Comparison of ENCODE assay signal across 16 cellular contexts in the genomic region with DNA sequence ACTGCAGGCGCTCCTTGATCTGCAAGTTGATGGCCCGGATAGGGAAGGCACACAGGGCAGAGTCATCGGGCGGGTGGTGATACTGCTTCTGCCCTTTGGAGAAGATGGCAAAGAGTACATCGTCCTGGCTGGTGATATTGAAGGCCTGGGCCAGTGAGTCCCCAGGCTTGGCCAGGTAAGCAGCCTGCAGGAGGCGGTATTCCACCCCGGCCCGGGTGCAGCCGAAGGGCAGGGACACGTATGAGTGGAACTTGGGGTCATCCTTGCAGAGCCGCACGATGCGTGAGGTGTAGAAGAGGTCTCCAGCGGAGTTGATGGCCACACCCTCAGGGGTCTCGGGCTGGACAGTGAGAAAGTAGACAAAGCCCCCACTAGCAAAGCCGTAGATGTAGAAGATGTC. TPM values are rescaled to one million over a fixed set of nuclear protein-coding genes. Genes with fewer than 3 reads are reported as not detected.
A peak's percentile ranks its signal among the peaks of the same experiment; 100 is the strongest.
DNase-seq lines count a peak whose midpoint lies in the region; ATAC-seq and TF ChIP-seq lines count a peak whose summit lies in the region.
"Had no signal": no experiment of that assay in that cellular context is flagged by ENCODE, and none has a peak within 500 bp of the region (broad histone marks: within the 10 kb centered on the region; RNA-seq: fewer than 3 reads in every experiment).

No MANE protein-coding gene starts in this region.

- no peak overlapping the region for H2AK5ac ChIP-seq in H9 (ENCODE audit: insufficient read length, low read length)

- H3K23ac ChIP-seq in H9 (ENCODE audit: insufficient read length, low read depth, low read length), result no peak overlapping the region

- intact Hi-C loops in lower lobe of right lung (cut with DNase I), result no loop called here
- intact Hi-C loops in tibial artery (cut with DNase I; ENCODE audit: low total_unique reads), result no loop called here

- H3K27ac ChIP-seq in H9 (ENCODE audit: insufficient read length, low read depth, low read length) (no peak overlapping the region), WERI-Rb-1 (no peak overlapping the region), lower lobe of right lung (peak overlapping the region; percentile 11), tibial artery (peak overlapping the region; percentile 79 to 82), substantia nigra (ENCODE audit: low read depth, low read length, poor library complexity, severe bottlenecking) (no peak overlapping the region)
- H3K27ac ChIP-seq: SJCRH30 had no signal

- H3K9me3 Mint-ChIP-seq in H9, result no peaks in the 10 kb centered on the region; a peak in 1 of 5 replicates
- H3K9me3 Mint-ChIP-seq: CD4-positive, alpha-beta T cell had no signal

- no peaks in the 10 kb centered on the region for H3K79me1 ChIP-seq in H9 (ENCODE audit: insufficient read depth, low read depth, low read length, poor library complexity, severe bottlenecking)

- no peak for DNase-seq in H9
- DNase-seq in WERI-Rb-1, result no peak
- DNase-seq in lower lobe of right lung, result no peak
- DNase-seq in tibial artery, result no peak
- no peak for DNase-seq in MV-4-11 (lab: John Stamatoyannopoulos, UW)
- no peak for DNase-seq in substantia nigra (lab: John Stamatoyannopoulos, UW)
- DNase-seq: CD4-positive, alpha-beta T cell; DMS53; NCI-H1436; NCI-H2029; NCI-H748 treated with DMSO at 0.1 percent for 48 hours; RPMI8226; SJCRH30 had no signal

- H3K27me3 ChIP-seq in H9 (ENCODE audit: insufficient read depth, low read length) (no peaks in the 10 kb centered on the region), WERI-Rb-1 (ENCODE audit: insufficient read depth, low read depth, severe bottlenecking) (no peaks in the 10 kb centered on the region), lower lobe of right lung (ENCODE audit: low read depth) (no peaks in the 10 kb centered on the region), tibial artery (no peaks in the 10 kb centered on the region)
- H3K27me3 ChIP-seq: SJCRH30 had no signal

- no peaks in the 10 kb centered on the region for H3K4me1 ChIP-seq in H9 (ENCODE audit: insufficient read depth, low read length)
- peaks cover 89% of the 10 kb centered on the region for H3K4me1 ChIP-seq in lower lobe of right lung
- H3K4me1 ChIP-seq in tibial artery, result peaks cover 0 to 77% (median 54%) of the 10 kb centered on the region in 4 donors

- H2BK15ac ChIP-seq in H9 (ENCODE audit: low read depth, low read length), result no peak overlapping the region

- no peak overlapping the region for H3K56ac ChIP-seq in H9 (ENCODE audit: insufficient read length, low read depth, low read length)

- H4K20me1 ChIP-seq in H9 (ENCODE audit: control insufficient read depth, insufficient read depth, insufficient read length), result no peaks in the 10 kb centered on the region

- no peak overlapping the region for H3T11ph ChIP-seq in H9 (ENCODE audit: low read length)

- no peak overlapping the region for H2BK20ac ChIP-seq in H9 (ENCODE audit: low read depth, low read length, poor library complexity, severe bottlenecking)

- H3K36me3 ChIP-seq in WERI-Rb-1, result peaks cover 31% of the 10 kb centered on the region
- H3K36me3 ChIP-seq in lower lobe of right lung, result peaks cover 31% of the 10 kb centered on the region
- H3K36me3 ChIP-seq in tibial artery, result peaks cover 20 to 32% (median 32%) of the 10 kb centered on the region in 3 donors

- H3K4me3 ChIP-seq in WERI-Rb-1 (ENCODE audit: low read depth, low read length) (no peak overlapping the region), lower lobe of right lung (no peak overlapping the region), tibial artery (no peak overlapping the region)
- H3K4me3 ChIP-seq: SJCRH30 had no signal

- H3K4ac ChIP-seq in H9 (ENCODE audit: low read depth, low read length), result no peak overlapping the region

- no peak overlapping the region for H3K14ac ChIP-seq in H9 (ENCODE audit: insufficient read depth, low read length)

- H3K23me2 ChIP-seq in H9 (ENCODE audit: insufficient read length, low read depth, low read length, poor library complexity, severe bottlenecking), result no peaks in the 10 kb centered on the region

- no peak overlapping the region for H4K91ac ChIP-seq in H9 (ENCODE audit: insufficient read length, low read depth, low read length)

- H3K4me2 ChIP-seq in H9 (ENCODE audit: insufficient read depth, insufficient read length, low read length), result no peak overlapping the region

- H2BK5ac ChIP-seq in H9 (ENCODE audit: insufficient read length, low read length), result no peak overlapping the region

- no peak overlapping the region for H3K18ac ChIP-seq in H9 (ENCODE audit: insufficient read length, low read depth, low read length)

- no peak overlapping the region for H4K5ac ChIP-seq in H9 (ENCODE audit: insufficient read length, low read depth, low read length)

- TF ChIP-seq CTCF in H9 (conservative IDR thresholded peaks at IDR 0.05) (peak; percentile 26; the same call in 1 of the 3 replicates), WERI-Rb-1 (IDR thresholded peaks at IDR 0.05; ENCODE audit: low read depth, low read length) (peak; percentile 24; the same call in 1 of the 2 replicates), lower lobe of right lung (IDR thresholded peaks at IDR 0.05) (no peak), tibial artery (IDR thresholded peaks at IDR 0.05) (no peak)

- no peak overlapping the region for H2BK120ac ChIP-seq in H9 (ENCODE audit: low read depth, low read length, poor library complexity, severe bottlenecking)

- H3K9me3 ChIP-seq in H9 (ENCODE audit: control insufficient read depth, low read depth, low read length) (no peaks in the 10 kb centered on the region), WERI-Rb-1 (ENCODE audit: severe bottlenecking) (no peaks in the 10 kb centered on the region), lower lobe of right lung (no peaks in the 10 kb centered on the region), tibial artery (no peaks in the 10 kb centered on the region)

- H3K36me3 Mint-ChIP-seq in H9 (ENCODE audit: insufficient read depth in 1 of 3, low read depth in 3 of 3), result no peaks in the 10 kb centered on the region

- no peak overlapping the region for H2BK12ac ChIP-seq in H9 (ENCODE audit: insufficient read length, low read depth, low read length)

- no peak overlapping the region for H2AFZ ChIP-seq in H9 (ENCODE audit: low read length)

- H3K4me1 Mint-ChIP-seq in H9, result peaks cover 5 to 12% of the 10 kb centered on the region in 2 experiments; a peak in 3 of 4 replicates
- H3K4me1 Mint-ChIP-seq: B cell, IgD-negative memory B cell had no signal

- ATAC-seq in lower lobe of right lung, result no peak
- no peak for ATAC-seq in GM19455 (IDR thresholded peaks at IDR 0.05; ENCODE audit: unreplicated experiment)

- no peak overlapping the region for H3K4me3 Mint-ChIP-seq in H9
- H3K4me3 Mint-ChIP-seq: B cell; CD4-positive, alpha-beta T cell; IgD-negative memory B cell had no signal

- WGBS in H9 (ENCODE audit: extremely low coverage, insufficient read length, low lambda C conversion rate), result no CpG with 5 or more reads among the region's 16 CpGs

- no peaks in the 10 kb centered on the region for H3K79me2 ChIP-seq in H9 (ENCODE audit: insufficient read depth, low read length)

- H3K9ac ChIP-seq in H9 (ENCODE audit: extremely low read depth, insufficient read length, low read length), result no peak overlapping the region

- no peak overlapping the region for H4K8ac ChIP-seq in H9 (replicated peaks; ENCODE audit: insufficient read length, low read depth, low read length)

- peak overlapping the region in 1 of 3 experiments; percentile 8; a peak in 2 of 7 replicates for H3K27ac Mint-ChIP-seq in H9
- H3K27ac Mint-ChIP-seq: B cell; CD4-positive, alpha-beta T cell; IgD-negative memory B cell had no signal

- peaks cover 5% of the 10 kb centered on the region; the same call in 1 of the 2 replicates for H3K27me3 Mint-ChIP-seq in H9 (ENCODE audit: low read depth)

RNA-seq across cellular contexts. Expression of gene PLXNA2, which starts 27.4 kb away (rescaled TPM):
- 0.57 and 0.64 TPM in 2 replicates for total RNA-seq in H9 (2021)
- 83.9 TPM for total RNA-seq in lower lobe of right lung

Comparison
In these comparisons a context has a peak if more than half of its experiments do, and no peak if none do; other contexts are left out.
1. H3K27ac ChIP-seq: peak in lower lobe of right lung (single experiment) and tibial artery (2 of 2); none in H9 (single experiment), WERI-Rb-1 (single experiment) and substantia nigra (single experiment).
2. CTCF ChIP-seq: peak in H9 (single experiment) and WERI-Rb-1 (single experiment); none in lower lobe of right lung (single experiment) and tibial artery (0 of 2).
3. RNA of gene PLXNA2, which starts 27.4 kb away (total RNA-seq): 83.9 TPM in lower lobe of right lung (single experiment); 0.57 to 0.64 TPM in H9; every median in the first group is over 10 times any median in the second.